Comparison of ENCODE assay signal across 20 cellular contexts in the genomic region with DNA sequence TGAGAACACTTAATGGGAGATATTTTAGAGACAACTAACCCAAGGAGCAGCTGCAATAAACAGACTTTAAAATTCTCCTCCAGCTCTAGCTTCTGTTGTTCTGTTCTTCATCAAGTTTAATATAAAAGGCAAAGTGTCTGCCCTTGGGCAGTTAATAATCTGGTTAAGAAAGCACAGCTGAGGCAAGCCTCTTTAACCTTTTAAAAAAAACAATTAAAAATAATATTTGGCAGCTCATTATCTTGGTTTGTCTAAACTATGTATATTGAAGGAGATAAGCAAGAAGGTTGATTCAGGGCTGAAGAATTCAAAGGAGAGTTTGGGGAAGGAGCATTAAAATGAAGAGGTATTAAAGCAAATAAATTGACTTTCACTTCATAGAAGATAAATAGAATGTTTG.
DNase-seq lines count a peak whose midpoint lies in the region; TF ChIP-seq lines count a peak whose summit lies in the region.
"Had no signal": no experiment of that assay in that cellular context is flagged by ENCODE, and none has a peak within 500 bp of the region (broad histone marks: within the 10 kb centered on the region; RNA-seq: fewer than 3 reads in every experiment).

No MANE protein-coding gene starts in this region.

- no peak overlapping the region for H2AK5ac ChIP-seq in mesenchymal stem cell (ENCODE audit: low read length, severe bottlenecking)

- H3K4me2 ChIP-seq in SK-N-SH (no peak overlapping the region), mesenchymal stem cell (ENCODE audit: low read length, poor library complexity, severe bottlenecking) (no peak overlapping the region), parathyroid adenoma (ENCODE audit: low read length) (no peak overlapping the region)
- H3K4me2 ChIP-seq: BLaER1, KMS-11 had no signal

- H3K4me3 ChIP-seq in SK-N-SH (ENCODE audit: low read depth in 2 of 2, low read length in 1 of 2) = no peak overlapping the region
- H3K4me3 ChIP-seq in endodermal cell (ENCODE audit: low read length) = no peak overlapping the region
- no peak overlapping the region for H3K4me3 ChIP-seq in mesenchymal stem cell (ENCODE audit: insufficient read depth in 1 of 2, low read depth in 1 of 2, low read length in 2 of 2)
- no peak overlapping the region for H3K4me3 ChIP-seq in parathyroid adenoma (ENCODE audit: low read depth, low read length)
- no peak overlapping the region for H3K4me3 ChIP-seq in adrenal gland
- H3K4me3 ChIP-seq: BLaER1, SJSA1 had no signal

- H2BK120ac ChIP-seq in mesenchymal stem cell (ENCODE audit: low read depth, low read length) = no peak overlapping the region

- H3K4ac ChIP-seq in mesenchymal stem cell (ENCODE audit: low read depth in 1 of 2, low read length in 2 of 2) = no peak overlapping the region

- no peak overlapping the region for H2BK12ac ChIP-seq in mesenchymal stem cell (ENCODE audit: low read length in 2 of 2)

- H4K91ac ChIP-seq in mesenchymal stem cell (ENCODE audit: low read length) = no peak overlapping the region

- no peak overlapping the region for H3K9ac ChIP-seq in SK-N-SH
- no peak overlapping the region for H3K9ac ChIP-seq in endodermal cell (ENCODE audit: extremely low read depth, low read length, poor library complexity, severe bottlenecking)
- no peak overlapping the region for H3K9ac ChIP-seq in mesenchymal stem cell (ENCODE audit: low read length)
- H3K9ac ChIP-seq in parathyroid adenoma = no peak overlapping the region
- H3K9ac ChIP-seq: BLaER1, KMS-11 had no signal

- no peak overlapping the region for H2BK5ac ChIP-seq in mesenchymal stem cell (ENCODE audit: low read depth, low read length, poor library complexity, severe bottlenecking)

- H3K79me1 ChIP-seq in mesenchymal stem cell (replicated peaks; ENCODE audit: low read length, poor library complexity, severe bottlenecking) = peaks cover 1% of the 10 kb centered on the region

- no peak overlapping the region for H3K23ac ChIP-seq in mesenchymal stem cell (ENCODE audit: low read length in 2 of 2)

- no peak overlapping the region for H3K27ac Mint-ChIP-seq in endodermal cell
- H3K27ac Mint-ChIP-seq: CD4-positive, CD25-positive, alpha-beta regulatory T cell had no signal

- H3K36me3 ChIP-seq in SK-N-SH (replicated peaks in 1 of 2; ENCODE audit: control insufficient read depth in 1 of 2, insufficient read depth in 2 of 2, low read length in 1 of 2) = no peaks in the 10 kb centered on the region
- H3K36me3 ChIP-seq in endodermal cell (ENCODE audit: control insufficient read depth, insufficient read depth, low read length) = no peaks in the 10 kb centered on the region
- H3K36me3 ChIP-seq in mesenchymal stem cell (ENCODE audit: control insufficient read depth in 1 of 2, insufficient read depth in 2 of 2, low read depth in 1 of 2, low read length in 2 of 2) = no peaks in the 10 kb centered on the region
- no peaks in the 10 kb centered on the region for H3K36me3 ChIP-seq in parathyroid adenoma (ENCODE audit: control insufficient read depth, insufficient read depth, low read length)
- H3K36me3 ChIP-seq in adrenal gland (replicated peaks in 1 of 2) = no peaks in the 10 kb centered on the region
- H3K36me3 ChIP-seq: SJSA1 had no signal

- H3K9me3 ChIP-seq in SK-N-SH (no peaks in the 10 kb centered on the region), endodermal cell (ENCODE audit: control insufficient read depth, low read length) (peaks cover 13% of the 10 kb centered on the region), mesenchymal stem cell (ENCODE audit: control insufficient read depth, low read length) (peaks cover 2% of the 10 kb centered on the region), parathyroid adenoma (ENCODE audit: control insufficient read depth, low read length) (no peaks in the 10 kb centered on the region), adrenal gland (replicated peaks in 1 of 3) (peaks cover 0 to 2% (median 0%) of the 10 kb centered on the region in 3 donors)
- H3K9me3 ChIP-seq: SJSA1 had no signal

- no peaks in the 10 kb centered on the region for H3F3A ChIP-seq in SK-N-SH (replicated peaks; ENCODE audit: insufficient read depth)

- peaks cover 15% of the 10 kb centered on the region for H3K9me3 Mint-ChIP-seq in endodermal cell

- no peak overlapping the region for H3K18ac ChIP-seq in mesenchymal stem cell (ENCODE audit: low read depth in 1 of 2, low read length in 2 of 2)

- no peaks in the 10 kb centered on the region for H3K27me3 Mint-ChIP-seq in endodermal cell (ENCODE audit: insufficient read depth)
- H3K27me3 Mint-ChIP-seq: IgD-negative memory B cell had no signal

- peaks cover 5% of the 10 kb centered on the region for H3K36me3 Mint-ChIP-seq in endodermal cell (ENCODE audit: low read depth)
- H3K36me3 Mint-ChIP-seq: IgD-negative memory B cell had no signal

- POLR2A ChIA-PET in SK-N-SH (lab: Yijun Ruan, JAX) = no interaction called here

- CTCF ChIA-PET in SK-N-SH (lab: Yijun Ruan, JAX) = interaction anchor here (0.6 kb wide), 1 partner anchor 323 kb away, joined by 3 read pairs; no protein-coding TSS in a partner anchor

- TF ChIP-seq EP300 in SK-N-SH (IDR thresholded peaks at IDR 0.05; ENCODE audit: borderline replicate concordance in 1 of 2, low read depth in 1 of 2, low read length in 1 of 2) = peak in 1 of 2 experiments; percentile 54; a peak in 1 of 4 replicates

- no peak for TF ChIP-seq POLR2A in adrenal gland (IDR thresholded peaks at IDR 0.05)

- H3K9me2 ChIP-seq in SK-N-SH = no peaks in the 10 kb centered on the region

- H2AFZ ChIP-seq in SK-N-SH (ENCODE audit: low read depth) = no peak overlapping the region
- H2AFZ ChIP-seq in mesenchymal stem cell (ENCODE audit: low read depth, low read length) = no peak overlapping the region
- H2AFZ ChIP-seq in parathyroid adenoma = peak overlapping the region; percentile 13

- peaks cover 0 to 14% of the 10 kb centered on the region in 2 experiments; a peak in 2 of 4 replicates for H3K4me1 ChIP-seq in SK-N-SH (ENCODE audit: control insufficient read depth in 1 of 2, insufficient read depth in 2 of 2, low read depth in 1 of 2, low read length in 1 of 2)
- H3K4me1 ChIP-seq in endodermal cell (ENCODE audit: control insufficient read depth, insufficient read depth, low read length) = no peaks in the 10 kb centered on the region
- H3K4me1 ChIP-seq in mesenchymal stem cell (ENCODE audit: control insufficient read depth, insufficient read depth, low read depth, low read length) = peaks cover 2% of the 10 kb centered on the region
- peaks cover 10% of the 10 kb centered on the region for H3K4me1 ChIP-seq in parathyroid adenoma
- peaks cover 0 to 18% of the 10 kb centered on the region in 2 donors for H3K4me1 ChIP-seq in adrenal gland (replicated peaks in 1 of 2)
- H3K4me1 ChIP-seq: BLaER1 had no signal

- H3K79me2 ChIP-seq in SK-N-SH (ENCODE audit: insufficient read depth) (no peaks in the 10 kb centered on the region), parathyroid adenoma (no peaks in the 10 kb centered on the region)

- no peak overlapping the region for H4K8ac ChIP-seq in mesenchymal stem cell (ENCODE audit: low read length)

- H3K14ac ChIP-seq in mesenchymal stem cell (ENCODE audit: low read length in 2 of 2) = no peak overlapping the region

- H3K4me3 Mint-ChIP-seq in endodermal cell = no peak overlapping the region
- H3K4me3 Mint-ChIP-seq: IgD-negative memory B cell had no signal

- intact Hi-C loops in adrenal gland (cut with DNase I) = no loop called here

- H3K27me3 ChIP-seq in SK-N-SH (ENCODE audit: insufficient read depth) (no peaks in the 10 kb centered on the region), endodermal cell (ENCODE audit: control insufficient read depth, insufficient read depth, low read length, poor library complexity, severe bottlenecking) (no peaks in the 10 kb centered on the region), mesenchymal stem cell (ENCODE audit: control insufficient read depth in 1 of 2, insufficient read depth in 1 of 2, low read length in 2 of 2) (no peaks in the 10 kb centered on the region), parathyroid adenoma (ENCODE audit: control insufficient read depth, insufficient read depth, low read length) (no peaks in the 10 kb centered on the region), adrenal gland (no peaks in the 10 kb centered on the region)
- H3K27me3 ChIP-seq: BLaER1, SJSA1 had no signal

- no peaks in the 10 kb centered on the region for H4K20me1 ChIP-seq in SK-N-SH (ENCODE audit: insufficient read depth)
- H4K20me1 ChIP-seq: BLaER1 had no signal

- H2BK15ac ChIP-seq in mesenchymal stem cell (ENCODE audit: low read depth, poor library complexity, severe bottlenecking) = no peak overlapping the region

- H3K27ac ChIP-seq in SK-N-SH (ENCODE audit: low read depth in 2 of 2, low read length in 1 of 2) = peak overlapping the region in 1 of 2 experiments; percentile 60; a peak in 1 of 4 replicates
- H3K27ac ChIP-seq in endodermal cell (ENCODE audit: low read depth, low read length) = peak overlapping the region; percentile 88
- H3K27ac ChIP-seq in mesenchymal stem cell (ENCODE audit: low read length, poor library complexity, severe bottlenecking) = no peak overlapping the region
- no peak overlapping the region for H3K27ac ChIP-seq in parathyroid adenoma
- H3K27ac ChIP-seq in adrenal gland = no peak overlapping the region
- H3K27ac ChIP-seq: BLaER1, KMS-11, SJSA1 had no signal

- DNase-seq in SK-N-SH (no peak), endodermal cell (no peak), mesenchymal stem cell (peak; percentile 31), HuH-7 (ENCODE audit: low spot score) (no peak), adrenal gland (no peak)
- DNase-seq in activated CD4-positive, CD25-positive, alpha-beta regulatory T cell (lab: John Stamatoyannopoulos, UW) = no peak
- DNase-seq: CD4-positive, CD25-positive, alpha-beta regulatory T cell; NCI-H1048; NCI-H1694; NCI-H2029 treated with DMSO at 0.1 percent for 48 hours; NCI-H2227 treated with DMSO at 0.1 percent for 48 hours; NCI-H510A; NCI-H69; Right ventricle myocardium superior; RPMI8226 had no signal

- TF ChIP-seq RAD21 in SK-N-SH (IDR thresholded peaks at IDR 0.05; ENCODE audit: low read length) = no peak

- H3K4me1 Mint-ChIP-seq in endodermal cell = no peaks in the 10 kb centered on the region
- H3K4me1 Mint-ChIP-seq: CD4-positive, CD25-positive, alpha-beta regulatory T cell; IgD-negative memory B cell had no signal

- TF ChIP-seq CTCF in SK-N-SH (IDR thresholded peaks at IDR 0.05) = no peak
- TF ChIP-seq CTCF in endodermal cell (conservative IDR thresholded peaks at IDR 0.05) = no peak
- TF ChIP-seq CTCF in parathyroid adenoma (IDR thresholded peaks at IDR 0.05) = no peak
- no peak for TF ChIP-seq CTCF in adrenal gland (IDR thresholded peaks at IDR 0.05)

TF ChIP-seq in SK-N-SH, 30 proteins besides CTCF, POLR2A, EP300 and RAD21:
- TF ChIP-seq EZH2phosphoT487 (IDR thresholded peaks at IDR 0.05; ENCODE audit: borderline replicate concordance, low read depth) = no peak
- TF ChIP-seq FOXM1 (IDR thresholded peaks at IDR 0.05; ENCODE audit: low read depth) = no peak
- peak; percentile 28 for TF ChIP-seq CHD2 (IDR thresholded peaks at IDR 0.05; ENCODE audit: low read length, partially characterized antibody)
- TF ChIP-seq GABPA (IDR thresholded peaks at IDR 0.05; ENCODE audit: low read depth) = no peak
